Comparison of ENCODE assay signal across 13 cellular contexts in genomic region chr5:53167836-53168235, GRCh38. TPM values are rescaled to one million over a fixed set of nuclear protein-coding genes. Genes with fewer than 3 reads are reported as not detected.
DNase-seq lines count a peak whose midpoint lies in the region; ATAC-seq and TF ChIP-seq lines count a peak whose summit lies in the region.
"Had no signal": no experiment of that assay in that cellular context is flagged by ENCODE, and none has a peak within 500 bp of the region (broad histone marks: within the 10 kb centered on the region; RNA-seq: fewer than 3 reads in every experiment).

No MANE protein-coding gene starts in this region.

- no peaks in the 10 kb centered on the region for H3K36me3 ChIP-seq in BJ (ENCODE audit: control insufficient read depth, insufficient read depth, low read length)
- H3K36me3 ChIP-seq: BLaER1 had no signal

- H3K4me3 Mint-ChIP-seq in activated CD8-positive, alpha-beta memory T cell treated with anti-CD3 and anti-CD28 coated beads, Interleukin-2, amount 10 ng/mL, durations not matched to agents 7 days and 5 days, result no peak overlapping the region

- CTCF ChIA-PET in BJ (lab: Yijun Ruan, JAX), result interaction anchor here (0.9 to 1.4 kb wide), 3 partner anchors 305 to 1067 kb away, joined by 3 read pairs; no protein-coding TSS in a partner anchor
- CTCF ChIA-PET in activated CD8-positive, alpha-beta memory T cell treated with anti-CD3 and anti-CD28 coated beads, Interleukin-2, amount 10 ng/mL, durations not matched to agents 7 days and 5 days (lab: Charles Lee), result no interaction called here

- no peak for TF ChIP-seq CTCF in BJ (IDR thresholded peaks at IDR 0.05; ENCODE audit: insufficient read depth, low read depth, low read length)
- no peak for TF ChIP-seq CTCF in foreskin keratinocyte (conservative IDR thresholded peaks at IDR 0.05)

- H3K27me3 ChIP-seq in BJ (ENCODE audit: control insufficient read depth, insufficient read depth, low read length), result no peaks in the 10 kb centered on the region
- H3K27me3 ChIP-seq in foreskin keratinocyte, result no peaks in the 10 kb centered on the region
- H3K27me3 ChIP-seq: BLaER1 had no signal

- H3K4me3 ChIP-seq in BJ (ENCODE audit: low read depth, low read length), result no peak overlapping the region
- H3K4me3 ChIP-seq: BLaER1, K562 had no signal

- H3K27me3 Mint-ChIP-seq in activated CD8-positive, alpha-beta memory T cell treated with anti-CD3 and anti-CD28 coated beads, Interleukin-2, amount 10 ng/mL, durations not matched to agents 7 days and 5 days, result peaks cover 38% of the 10 kb centered on the region

- no peaks in the 10 kb centered on the region for H3K4me1 Mint-ChIP-seq in activated CD8-positive, alpha-beta memory T cell treated with anti-CD3 and anti-CD28 coated beads, Interleukin-2, amount 10 ng/mL, durations not matched to agents 7 days and 5 days

- H3K27ac Mint-ChIP-seq in activated CD8-positive, alpha-beta memory T cell treated with anti-CD3 and anti-CD28 coated beads, Interleukin-2, amount 10 ng/mL, durations not matched to agents 7 days and 5 days, result no peak overlapping the region

- no peaks in the 10 kb centered on the region for H3K9me3 Mint-ChIP-seq in activated CD8-positive, alpha-beta memory T cell treated with anti-CD3 and anti-CD28 coated beads, Interleukin-2, amount 10 ng/mL, durations not matched to agents 7 days and 5 days (ENCODE audit: low read depth)

- intact Hi-C loops in left cardiac atrium (cut with DNase I), result loop anchor here in 1 of 2 donors (5.0 kb wide), 1 partner anchor 1049 kb away; no protein-coding TSS in a partner anchor

- no peak overlapping the region for H3K27ac ChIP-seq in foreskin keratinocyte
- H3K27ac ChIP-seq: BLaER1 had no signal

- peak; percentile 4 for DNase-seq in BJ (ENCODE audit: low read depth)
- DNase-seq in astrocyte of the hippocampus (ENCODE audit: low read depth, low spot score), result peak; percentile 28
- DNase-seq in left cardiac atrium, result peak; percentile 41
- peak; percentile 36 for DNase-seq in pons (ENCODE audit: low spot score)
- no peak for DNase-seq in foreskin keratinocyte
- no peak for DNase-seq in middle frontal gyrus (ENCODE audit: extremely low spot score, low spot score)
- DNase-seq in activated CD8-positive, alpha-beta memory T cell treated with anti-CD3 and anti-CD28 coated beads, Interleukin-2, amount 10 ng/mL, durations not matched to agents 7 days and 5 days, result no peak
- DNase-seq: activated T-cell treated with anti-CD3 and anti-CD28 coated beads, Interleukin-2, amount 50 U/mL, for 1 hour; glutamatergic neuron; stimulated activated naive CD4-positive, alpha-beta T cell had no signal

- ATAC-seq in left cardiac atrium, result peak; percentile 88 to 90
- ATAC-seq in foreskin keratinocyte, result no peak
- ATAC-seq in GM18909 (IDR thresholded peaks at IDR 0.05; ENCODE audit: poor library complexity, unreplicated experiment), result no peak
- ATAC-seq in activated CD8-positive, alpha-beta memory T cell treated with anti-CD3 and anti-CD28 coated beads, Interleukin-2, amount 10 ng/mL, durations not matched to agents 7 days and 5 days, result no peak
- ATAC-seq: K562 had no signal

- H3K36me3 Mint-ChIP-seq in activated CD8-positive, alpha-beta memory T cell treated with anti-CD3 and anti-CD28 coated beads, Interleukin-2, amount 10 ng/mL, durations not matched to agents 7 days and 5 days, result no peaks in the 10 kb centered on the region

- H3K4me1 ChIP-seq in foreskin keratinocyte, result peaks cover 17% of the 10 kb centered on the region
- H3K4me1 ChIP-seq: BLaER1 had no signal

- POLR2A ChIA-PET in BJ (lab: Charles Lee), result no interaction called here

RNA-seq across cellular contexts. Expression of gene MOCS2, which starts 58.3 kb away (rescaled TPM):
- polyA plus RNA-seq in BJ (2011; rRNA removed) (22.2 and 46.4 TPM in 2 replicates), foreskin keratinocyte (46.4 and 49.8 TPM in 2 replicates)
- 6.1 and 7.0 TPM in 2 replicates for polyA minus RNA-seq in BJ (2011; rRNA and poly(A)+ RNA removed)
- total RNA-seq in left cardiac atrium (10 to 100 TPM; 63.7 to 64.4 TPM), foreskin keratinocyte (47.7 and 48.3 TPM in 2 replicates)
- 10 to 100 TPM; 28.2 to 31.6 TPM for total RNA-seq in activated CD8-positive, alpha-beta memory T cell treated with anti-CD3 and anti-CD28 coated beads, Interleukin-2, amount 10 ng/mL, durations not matched to agents 7 days and 5 days

Comparison
In these comparisons a context has a peak if more than half of its experiments do, and no peak if none do; other contexts are left out.
1. DNase-seq: peak in BJ (single experiment), astrocyte of the hippocampus (single experiment), left cardiac atrium (single experiment) and pons (single experiment); none in foreskin keratinocyte (0 of 2), middle frontal gyrus (single experiment) and activated CD8-positive, alpha-beta memory T cell treated with anti-CD3 and anti-CD28 coated beads, Interleukin-2, amount 10 ng/mL, durations not matched to agents 7 days and 5 days (single experiment).
2. ATAC-seq: peak in left cardiac atrium (2 of 2); none in foreskin keratinocyte (single experiment), GM18909 (single experiment) and activated CD8-positive, alpha-beta memory T cell treated with anti-CD3 and anti-CD28 coated beads, Interleukin-2, amount 10 ng/mL, durations not matched to agents 7 days and 5 days (single experiment).